In genomic region chr13:74891610-74892009, GRCh38 we compare ENCODE assay signal across 12 cellular contexts.
DNase-seq lines count a peak whose midpoint lies in the region; ATAC-seq, FAIRE-seq and TF ChIP-seq lines count a peak whose summit lies in the region.
"Had no signal": no experiment of that assay in that cellular context is flagged by ENCODE, and none has a peak within 500 bp of the region (broad histone marks: within the 10 kb centered on the region; RNA-seq: fewer than 3 reads in every experiment).

No MANE protein-coding gene starts in this region.

- H3K9me3 ChIP-seq in A549: no peaks in the 10 kb centered on the region
- no peaks in the 10 kb centered on the region for H3K9me3 ChIP-seq in adipocyte (ENCODE audit: control insufficient read depth, low read length)
- no peaks in the 10 kb centered on the region for H3K9me3 ChIP-seq in uterus
- H3K9me3 ChIP-seq: psoas muscle had no signal

- intact Hi-C loops in uterus (cut with DNase I; ENCODE audit: low total_unique reads): no loop called here

- no peak for FAIRE-seq in A549 (lab: Jason Lieb, UNC)

- H3K4me1 ChIP-seq in A549 (peaks cover 33% of the 10 kb centered on the region), adipocyte (ENCODE audit: control insufficient read depth, insufficient read depth, low read length) (peaks cover 5% of the 10 kb centered on the region), foreskin keratinocyte (peaks cover 17% of the 10 kb centered on the region), uterus (no peaks in the 10 kb centered on the region)
- H3K4me1 ChIP-seq: psoas muscle had no signal

- TF ChIP-seq RAD21 in A549 (conservative IDR thresholded peaks at IDR 0.05 in 1 of 2, IDR thresholded peaks at IDR 0.05 in 1 of 2): peak in 1 of 2 experiments; percentile 19; a peak in 2 of 5 replicates

- 4% methylated on average over 5 of the region's 5 CpGs for WGBS in A549 (ENCODE audit: missing lambda C conversion rate)

- no peaks in the 10 kb centered on the region for H3K27me3 ChIP-seq in adipocyte (replicated peaks; ENCODE audit: control insufficient read depth, insufficient read depth, low read length)
- no peaks in the 10 kb centered on the region for H3K27me3 ChIP-seq in foreskin keratinocyte
- no peaks in the 10 kb centered on the region for H3K27me3 ChIP-seq in uterus

- no peaks in the 10 kb centered on the region for H3K36me3 ChIP-seq in adipocyte (ENCODE audit: control insufficient read depth, insufficient read depth, low read length, severe bottlenecking)
- H3K36me3 ChIP-seq in uterus: no peaks in the 10 kb centered on the region

- POLR2A ChIA-PET in A549 (lab: Yijun Ruan, JAX): no interaction called here

- no peak for TF ChIP-seq CTCF in A549 (IDR thresholded peaks at IDR 0.05)
- no peak for TF ChIP-seq CTCF in foreskin keratinocyte (conservative IDR thresholded peaks at IDR 0.05)
- no peak for TF ChIP-seq CTCF in uterus (IDR thresholded peaks at IDR 0.05)

- H3K4me2 ChIP-seq in A549: peak overlapping the region; percentile 74

- H3K27ac ChIP-seq in A549: peak overlapping the region; percentile 72 to 81
- no peak overlapping the region for H3K27ac ChIP-seq in foreskin keratinocyte
- no peak overlapping the region for H3K27ac ChIP-seq in uterus
- H3K27ac ChIP-seq: psoas muscle had no signal

- CTCF ChIA-PET in A549 (lab: Yijun Ruan, JAX): no interaction called here

- ATAC-seq in A549 (peak; percentile 64 to 72; a peak in 5 of 6 replicates), foreskin keratinocyte (peak; percentile 70), HG02678 (IDR thresholded peaks at IDR 0.05; ENCODE audit: unreplicated experiment) (no peak)
- ATAC-seq: psoas muscle had no signal

- TF ChIP-seq EP300 in A549 (IDR thresholded peaks at IDR 0.05): peak; percentile 15 to 23; a peak in 1 of 5 replicates

- DNase-seq in A549 (ENCODE audit: low read depth in 1 of 2, low spot score in 1 of 2) (peak; percentile 2 to 60), HT-29 (ENCODE audit: low spot score) (peak; percentile 90), adipocyte (ENCODE audit: low read depth) (peak; percentile 20), foreskin keratinocyte (peak; percentile 52 to 67), uterus (no peak), NCI-H1930 (lab: John Stamatoyannopoulos, UW) (no peak)
- DNase-seq in central memory CD4-positive, alpha-beta T cell: no peak
- DNase-seq: MV-4-11, NCI-H510A treated with DMSO at 0.1 percent for 48 hours, psoas muscle, Right ventricle myocardium superior had no signal

- H3K9ac ChIP-seq in adipocyte (ENCODE audit: low read length): no peak overlapping the region

- H3K4me3 ChIP-seq in A549 (no peak overlapping the region), adipocyte (ENCODE audit: low read length) (no peak overlapping the region), uterus (no peak overlapping the region)
- H3K4me3 ChIP-seq: psoas muscle had no signal

- TF ChIP-seq POLR2A in A549 (IDR thresholded peaks at IDR 0.05; ENCODE audit: low read length) (no peak), uterus (IDR thresholded peaks at IDR 0.05) (no peak)

TF ChIP-seq in A549, 52 proteins besides CTCF, POLR2A, EP300 and RAD21:
- TF ChIP-seq JUNB (IDR thresholded peaks at IDR 0.05) (peak; percentile 35), RCOR1 (IDR thresholded peaks at IDR 0.05; ENCODE audit: low read depth, low read length) (no peak), FOSL2 (IDR thresholded peaks at IDR 0.05) (peak; percentile 13; the same call in 1 of the 2 replicates), FOSL2 (CRISPR knock-in tag; IDR thresholded peaks at IDR 0.05) (peak; percentile 59), RFX5 (IDR thresholded peaks at IDR 0.05) (no peak), GATA3 (IDR thresholded peaks at IDR 0.05; ENCODE audit: borderline replicate concordance) (peak; percentile 66; the same call in 1 of the 2 replicates), ZC3H11A (IDR thresholded peaks at IDR 0.05) (no peak), JUN (IDR thresholded peaks at IDR 0.05) (no peak), MAZ (IDR thresholded peaks at IDR 0.05; ENCODE audit: borderline replicate concordance, low read depth, low read length) (no peak), SMC3 (IDR thresholded peaks at IDR 0.05) (peak; percentile 7; the same call in 1 of the 3 replicates)

Comparison
In these comparisons a context has a peak if more than half of its experiments do, and no peak if none do; other contexts are left out.
1. DNase-seq: peak in A549 (2 of 2), HT-29 (single experiment), adipocyte (single experiment) and foreskin keratinocyte (2 of 2); none in central memory CD4-positive, alpha-beta T cell (single experiment), uterus (0 of 2) and NCI-H1930 (0 of 2).
2. H3K27ac ChIP-seq: peak in A549 (2 of 2); none in foreskin keratinocyte (single experiment) and uterus (0 of 2).